ENCODE assay signal across 8 cellular contexts in the genomic region with DNA sequence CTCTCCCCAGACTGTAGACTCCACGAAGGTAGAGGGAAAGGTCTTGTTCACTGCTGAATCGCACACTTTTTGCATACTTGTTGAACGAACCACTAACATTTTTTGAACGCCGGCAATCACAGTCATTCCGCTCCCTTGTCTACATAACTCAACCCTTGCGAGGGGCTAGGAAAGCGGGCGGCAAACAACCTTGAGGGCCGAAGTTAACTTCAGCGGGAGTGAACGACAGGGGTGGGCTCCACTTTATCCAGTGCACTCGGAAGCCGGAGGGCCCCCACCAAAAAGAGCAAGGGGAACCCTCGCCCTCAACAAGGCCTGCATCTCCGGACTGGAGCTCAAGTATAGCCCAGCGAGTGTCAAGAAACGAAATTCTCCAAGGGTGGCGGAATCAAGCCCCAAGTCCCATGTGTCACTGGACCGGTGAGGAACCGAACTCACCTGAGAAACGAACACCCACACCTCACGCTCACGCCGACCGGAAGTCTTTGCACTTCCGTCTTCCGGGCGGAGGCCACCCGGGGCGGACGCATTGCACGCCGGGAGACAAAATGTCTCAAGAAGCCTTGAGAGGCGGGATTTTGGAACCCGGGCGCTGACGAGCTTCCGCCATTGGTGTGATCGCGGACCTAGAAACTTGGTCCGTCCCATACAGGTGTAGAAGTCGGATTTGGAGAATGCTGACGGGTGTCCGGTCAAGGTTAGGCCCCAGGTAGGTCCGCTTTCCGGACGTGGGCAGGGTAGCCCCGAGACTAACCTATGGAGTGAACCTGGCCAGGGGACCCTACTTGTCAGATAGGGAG.
DNase-seq lines count a peak whose midpoint lies in the region; FAIRE-seq and TF ChIP-seq lines count a peak whose summit lies in the region.

A gene (minus strand): TSS at position 484 of the 800 bp plus-strand sequence. CDS start 1,644 bp downstream, outside the sequence.

- no peaks in the 10 kb centered on the region for H3K27me3 ChIP-seq in Loucy (ENCODE audit: insufficient read depth, low read length, poor library complexity, severe bottlenecking)
- H3K27me3 ChIP-seq in neuron (ENCODE audit: insufficient read depth, low read length), result no peaks in the 10 kb centered on the region

- no peak for TF ChIP-seq CTCF in Loucy (conservative IDR thresholded peaks at IDR 0.05; ENCODE audit: low read length)

- H3K9me3 ChIP-seq in Loucy (ENCODE audit: insufficient read depth, low read depth, low read length) (no peaks in the 10 kb centered on the region), neuron (ENCODE audit: low read length) (no peaks in the 10 kb centered on the region)

- H3K4me3 ChIP-seq in Loucy (ENCODE audit: low read length, poor library complexity, severe bottlenecking) (peak within 1 kb of the TSS; percentile 91), neuron (ENCODE audit: low read length) (peak within 1 kb of the TSS; percentile 85)

- FAIRE-seq in H54 (lab: Jason Lieb, UNC), result peak; percentile 91

- peak; percentile 74 for TF ChIP-seq POLR2A in H54 (IDR thresholded peaks at IDR 0.05; ENCODE audit: low read depth, low read length)

- H3K4me1 ChIP-seq in Loucy (ENCODE audit: insufficient read depth, low read length, poor library complexity, severe bottlenecking), result peaks cover 49% of the 10 kb centered on the region
- H3K4me1 ChIP-seq in neuron (ENCODE audit: insufficient read depth, low read length), result peaks cover 17% of the 10 kb centered on the region

- H2AFZ ChIP-seq in Loucy (ENCODE audit: low read length) (peak within 1 kb of the TSS; percentile 91), neuron (ENCODE audit: low read depth, low read length) (peak within 1 kb of the TSS; percentile 91)

- peak; percentile 93 for DNase-seq in ELR (ENCODE audit: low read depth)
- peak; percentile 58 for DNase-seq in H54 (ENCODE audit: insufficient read length, low spot score)
- peak; percentile 84 for DNase-seq in SIG-M5 treated with dmso at 0.1 percent for 504 hours (lab: John Stamatoyannopoulos, UW; ENCODE audit: unreplicated experiment)
- DNase-seq in activated gamma-delta T cell treated with Interleukin-2 at 50 U/mL for 16 hours, result peak; percentile 85
- peak; percentile 78 for DNase-seq in foreskin melanocyte
- peak; percentile 82 for DNase-seq in stromal cell of bone marrow (ENCODE audit: low read depth)

- H4K20me1 ChIP-seq in Loucy (ENCODE audit: insufficient read depth, low read length, poor library complexity, severe bottlenecking), result peaks cover 34% of the 10 kb centered on the region

- H3K9ac ChIP-seq in Loucy (ENCODE audit: low read depth, low read length, poor library complexity, severe bottlenecking), result peak within 1 kb of the TSS; percentile 90

- H3K9me2 ChIP-seq in Loucy (replicated peaks; ENCODE audit: low read depth, low read length), result no peaks in the 10 kb centered on the region

- no peaks in the 10 kb centered on the region for H3F3A ChIP-seq in Loucy (ENCODE audit: low read depth)

- H3K79me2 ChIP-seq in Loucy (ENCODE audit: insufficient read depth, low read length), result peaks cover 64% of the 10 kb centered on the region

- peak within 1 kb of the TSS; percentile 98 for H3K4me2 ChIP-seq in Loucy (ENCODE audit: low read depth, low read length, poor library complexity, severe bottlenecking)

- H3K36me3 ChIP-seq in Loucy (ENCODE audit: insufficient read depth, low read length) (peaks cover 18% of the 10 kb centered on the region; the same call in 1 of the 2 replicates), neuron (ENCODE audit: insufficient read depth, low read length) (peaks cover 28% of the 10 kb centered on the region)

Comparison
In these comparisons a context has a peak if more than half of its experiments do, and no peak if none do; other contexts are left out.
1. Peak in every context shown above with its lines: DNase-seq and H3K4me3 ChIP-seq.